9 cellular contexts compared by ENCODE assay signal in genomic region chr17:27458524-27458908, GRCh38. TPM values are rescaled to one million over a fixed set of nuclear protein-coding genes. Genes with fewer than 3 reads are reported as not detected.
DNase-seq lines count a peak whose midpoint lies in the region; ATAC-seq and TF ChIP-seq lines count a peak whose summit lies in the region.
"Had no signal": no experiment of that assay in that cellular context is flagged by ENCODE, and none has a peak within 500 bp of the region (broad histone marks: within the 10 kb centered on the region; RNA-seq: fewer than 3 reads in every experiment).

No MANE protein-coding gene starts in this region.

- no peaks in the 10 kb centered on the region for H3K27me3 Mint-ChIP-seq in T-helper 2 cell treated with Interferon-gamma antibody and Interleukin-4, amounts not matched to agents 5 μg/mL and 100 μg/mL, for 36 hours (ENCODE audit: low read depth)
- H3K27me3 Mint-ChIP-seq in activated B cell treated with CpG ODN at 0.5 μM for 24 hours (no peaks in the 10 kb centered on the region), glutamatergic neuron (ENCODE audit: unreplicated experiment) (peaks cover 19% of the 10 kb centered on the region)

- peaks cover 9% of the 10 kb centered on the region for H3K4me1 ChIP-seq in mucosa of descending colon (ENCODE audit: low read depth)

- H3K9me3 Mint-ChIP-seq in T-helper 2 cell treated with Interferon-gamma antibody and Interleukin-4, amounts not matched to agents 5 μg/mL and 100 μg/mL, for 36 hours = no peaks in the 10 kb centered on the region
- H3K9me3 Mint-ChIP-seq in activated B cell treated with CpG ODN at 0.5 μM for 24 hours (no peaks in the 10 kb centered on the region), glutamatergic neuron (ENCODE audit: unreplicated experiment) (peaks cover 11% of the 10 kb centered on the region)
- H3K9me3 Mint-ChIP-seq in stimulated activated effector memory CD8-positive, alpha-beta T cell treated with anti-CD3 and anti-CD28 coated beads, Interleukin-12 subunit alpha, Interleukin-12 subunit beta, amount 100 ng/mL, for 72 hours = no peaks in the 10 kb centered on the region

- intact Hi-C loops in activated B cell treated with CpG ODN at 0.5 μM for 24 hours (cut with micrococcal nuclease) (loop anchor here (5.0 kb wide), 2 partner anchors 166 to 221 kb away; partner anchors contain the start of gene WSB1), mucosa of descending colon (cut with DNase I, micrococcal nuclease) (loop anchor here in 1 of 2 donors (10.0 kb wide), 1 partner anchor 146 kb away; no protein-coding TSS in a partner anchor)

- peaks cover 46% of the 10 kb centered on the region for H3K4me1 Mint-ChIP-seq in T-helper 2 cell treated with Interferon-gamma antibody and Interleukin-4, amounts not matched to agents 5 μg/mL and 100 μg/mL, for 36 hours (ENCODE audit: low read depth)
- peaks cover 37% of the 10 kb centered on the region for H3K4me1 Mint-ChIP-seq in activated B cell treated with CpG ODN at 0.5 μM for 24 hours
- H3K4me1 Mint-ChIP-seq in glutamatergic neuron (ENCODE audit: low read depth, unreplicated experiment) = peaks cover 42% of the 10 kb centered on the region
- peaks cover 58% of the 10 kb centered on the region for H3K4me1 Mint-ChIP-seq in stimulated activated effector memory CD8-positive, alpha-beta T cell treated with anti-CD3 and anti-CD28 coated beads, Interleukin-12 subunit alpha, Interleukin-12 subunit beta, amount 100 ng/mL, for 72 hours

- no peaks in the 10 kb centered on the region for H3K36me3 ChIP-seq in mucosa of descending colon (ENCODE audit: low read depth)

- no peak for DNase-seq in T-helper 2 cell treated with Interferon-gamma antibody and Interleukin-4, amounts not matched to agents 5 μg/mL and 100 μg/mL, for 36 hours (ENCODE audit: low spot score)
- DNase-seq in T-helper 2 cell (no peak), activated B cell treated with CpG ODN at 0.5 μM for 24 hours (no peak), glutamatergic neuron (no peak), kidney glomerular epithelial cell (lab: John Stamatoyannopoulos, UW) (no peak), mucosa of descending colon (no peak)
- no peak for DNase-seq in stimulated activated effector memory CD8-positive, alpha-beta T cell treated with anti-CD3 and anti-CD28 coated beads, Interleukin-12 subunit alpha, Interleukin-12 subunit beta, amount 100 ng/mL, for 72 hours (ENCODE audit: low spot score in 2 of 2)
- DNase-seq: stimulated activated CD4-positive, alpha-beta T cell treated with anti-CD3 and anti-CD28 coated beads, Interleukin-4, amount 100 ng/mL, for 24 hours had no signal

- no peak overlapping the region for H3K27ac Mint-ChIP-seq in T-helper 2 cell treated with Interferon-gamma antibody and Interleukin-4, amounts not matched to agents 5 μg/mL and 100 μg/mL, for 36 hours
- H3K27ac Mint-ChIP-seq in activated B cell treated with CpG ODN at 0.5 μM for 24 hours = no peak overlapping the region
- peak overlapping the region; percentile 91 for H3K27ac Mint-ChIP-seq in glutamatergic neuron (ENCODE audit: unreplicated experiment)
- H3K27ac Mint-ChIP-seq in stimulated activated effector memory CD8-positive, alpha-beta T cell treated with anti-CD3 and anti-CD28 coated beads, Interleukin-12 subunit alpha, Interleukin-12 subunit beta, amount 100 ng/mL, for 72 hours = no peak overlapping the region

- CTCF ChIA-PET in activated B cell treated with CpG ODN at 0.5 μM for 24 hours (lab: Charles Lee) = interaction anchor here (0.9 to 4.7 kb wide), 4 partner anchors 8 to 142 kb away, joined by 3 to 68 read pairs (median 4); no protein-coding TSS in a partner anchor

- no peak overlapping the region for H3K4me3 ChIP-seq in mucosa of descending colon

- POLR2A ChIA-PET in activated B cell treated with CpG ODN at 0.5 μM for 24 hours (lab: Charles Lee) = interaction anchor here (1.0 to 5.8 kb wide), 5 partner anchors 8 to 164 kb away, joined by 3 to 61 read pairs (median 26); partner anchors contain the start of gene WSB1

- H3K4me3 Mint-ChIP-seq in T-helper 2 cell treated with Interferon-gamma antibody and Interleukin-4, amounts not matched to agents 5 μg/mL and 100 μg/mL, for 36 hours = peak overlapping the region; percentile 86
- H3K4me3 Mint-ChIP-seq in activated B cell treated with CpG ODN at 0.5 μM for 24 hours (peak overlapping the region; percentile 41), glutamatergic neuron (ENCODE audit: unreplicated experiment) (peak overlapping the region; percentile 95)
- peak overlapping the region; percentile 83 for H3K4me3 Mint-ChIP-seq in stimulated activated effector memory CD8-positive, alpha-beta T cell treated with anti-CD3 and anti-CD28 coated beads, Interleukin-12 subunit alpha, Interleukin-12 subunit beta, amount 100 ng/mL, for 72 hours

- no peaks in the 10 kb centered on the region for H3K36me3 Mint-ChIP-seq in T-helper 2 cell treated with Interferon-gamma antibody and Interleukin-4, amounts not matched to agents 5 μg/mL and 100 μg/mL, for 36 hours (ENCODE audit: low read depth)
- H3K36me3 Mint-ChIP-seq in activated B cell treated with CpG ODN at 0.5 μM for 24 hours (ENCODE audit: low read depth) (peaks cover 7% of the 10 kb centered on the region), glutamatergic neuron (ENCODE audit: unreplicated experiment) (no peaks in the 10 kb centered on the region)
- H3K36me3 Mint-ChIP-seq in stimulated activated effector memory CD8-positive, alpha-beta T cell treated with anti-CD3 and anti-CD28 coated beads, Interleukin-12 subunit alpha, Interleukin-12 subunit beta, amount 100 ng/mL, for 72 hours = peaks cover 7% of the 10 kb centered on the region

- no peaks in the 10 kb centered on the region for H3K9me3 ChIP-seq in mucosa of descending colon

- TF ChIP-seq CTCF in activated B cell treated with CpG ODN at 0.5 μM for 24 hours (IDR thresholded peaks at IDR 0.05) = no peak
- TF ChIP-seq CTCF in glutamatergic neuron (IDR thresholded peaks at IDR 0.05; ENCODE audit: partially characterized antibody, unreplicated experiment) = no peak
- TF ChIP-seq CTCF in mucosa of descending colon (IDR thresholded peaks at IDR 0.05) = no peak

- ATAC-seq in activated B cell treated with CpG ODN at 0.5 μM for 24 hours (ENCODE audit: low read depth) = no peak
- no peak for ATAC-seq in stimulated activated effector memory CD8-positive, alpha-beta T cell treated with anti-CD3 and anti-CD28 coated beads, Interleukin-12 subunit alpha, Interleukin-12 subunit beta, amount 100 ng/mL, for 72 hours
- no peak for ATAC-seq in GM18511 (IDR thresholded peaks at IDR 0.05; ENCODE audit: unreplicated experiment)
- no peak for ATAC-seq in mucosa of descending colon

RNA-seq across cellular contexts. Expression of gene KSR1, which starts 2.3 kb away (rescaled TPM):
- 90.1 and 114 TPM in 2 replicates for total RNA-seq in activated B cell treated with CpG ODN at 0.5 μM for 24 hours
- 203 TPM for total RNA-seq in glutamatergic neuron (ENCODE audit: unreplicated experiment)
- total RNA-seq in mucosa of descending colon = 10 to 100 TPM; 20.5 to 50.4 (median 21.3) TPM

Comparison
In these comparisons a context has a peak if more than half of its experiments do, and no peak if none do; other contexts are left out.
1. H3K4me3 Mint-ChIP-seq: peak in every context shown above with its lines; median percentile 95 in glutamatergic neuron; 86 in T-helper 2 cell treated with Interferon-gamma antibody and Interleukin-4, amounts not matched to agents 5 μg/mL and 100 μg/mL, for 36 hours; 83 in stimulated activated effector memory CD8-positive, alpha-beta T cell treated with anti-CD3 and anti-CD28 coated beads, Interleukin-12 subunit alpha, Interleukin-12 subunit beta, amount 100 ng/mL, for 72 hours; 41 in activated B cell treated with CpG ODN at 0.5 μM for 24 hours.